Comparison of ENCODE assay signal across 1 cellular context in the genomic region with DNA sequence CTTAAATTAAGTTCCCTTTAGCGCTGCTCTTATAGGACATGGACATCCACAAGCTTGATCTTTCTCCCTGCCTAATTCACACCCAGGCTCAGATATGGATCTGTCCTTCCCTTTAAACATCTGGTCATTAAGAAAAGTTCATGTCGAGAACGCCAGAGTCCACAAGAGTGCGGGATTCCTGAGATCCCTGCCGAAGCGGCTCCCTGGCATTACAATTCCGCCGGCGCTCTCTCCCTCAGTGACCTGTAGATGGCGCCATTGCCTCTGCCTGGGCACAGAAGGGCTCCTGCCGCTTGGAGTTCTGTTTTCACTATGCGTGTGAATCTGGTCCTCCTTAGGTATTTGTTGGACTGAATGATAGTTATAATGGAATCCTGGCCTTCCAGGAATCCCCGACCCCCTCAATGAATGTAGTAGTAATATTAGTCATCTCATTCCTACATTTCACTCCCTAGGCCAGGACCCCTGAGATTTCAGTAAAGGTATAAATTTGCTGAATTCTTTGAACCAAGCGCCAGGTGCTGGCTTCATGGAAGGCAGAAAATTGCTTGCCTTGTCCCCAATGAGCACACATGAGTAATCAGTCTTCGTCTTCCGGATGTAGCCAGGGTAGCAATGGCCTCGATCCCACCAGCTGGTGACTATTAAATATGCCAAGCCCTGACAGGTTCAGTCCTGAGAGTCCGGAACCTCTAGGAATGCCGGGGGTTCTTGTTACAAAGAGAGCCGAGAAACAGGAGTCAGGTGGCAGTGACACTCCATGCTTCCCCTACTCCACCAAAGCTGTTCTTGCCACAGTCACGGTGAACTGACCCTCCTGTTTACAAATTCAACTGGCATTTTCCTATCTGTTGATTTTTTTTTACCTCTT.
TF ChIP-seq lines count a peak whose summit lies in the region.

No MANE protein-coding gene starts in this region.

TF ChIP-seq in K562, 482 proteins besides CTCF, POLR2A, EP300 and RAD21 (continued from another document):
- no peak for TF ChIP-seq ZNF134 (CRISPR knock-in tag; conservative IDR thresholded peaks at IDR 0.05)
- no peak for TF ChIP-seq ZNF695 (CRISPR knock-in tag; IDR thresholded peaks at IDR 0.05)
- TF ChIP-seq L3MBTL2 (IDR thresholded peaks at IDR 0.05), result no peak
- no peak for TF ChIP-seq MAFK (IDR thresholded peaks at IDR 0.05; ENCODE audit: low read length)
- TF ChIP-seq, protein P1, sequence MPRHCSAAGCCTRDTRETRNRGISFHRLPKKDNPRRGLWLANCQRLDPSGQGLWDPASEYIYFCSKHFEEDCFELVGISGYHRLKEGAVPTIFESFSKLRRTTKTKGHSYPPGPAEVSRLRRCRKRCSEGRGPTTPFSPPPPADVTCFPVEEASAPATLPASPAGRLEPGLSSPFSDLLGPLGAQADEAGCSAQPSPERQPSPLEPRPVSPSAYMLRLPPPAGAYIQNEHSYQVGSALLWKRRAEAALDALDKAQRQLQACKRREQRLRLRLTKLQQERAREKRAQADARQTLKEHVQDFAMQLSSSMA (CRISPR knock-in tag; IDR thresholded peaks at IDR 0.05), result no peak
- TF ChIP-seq CBX3 (IDR thresholded peaks at IDR 0.05; ENCODE audit: borderline replicate concordance in 1 of 2, low read length in 2 of 2), result no peak
- TF ChIP-seq, protein P2, sequence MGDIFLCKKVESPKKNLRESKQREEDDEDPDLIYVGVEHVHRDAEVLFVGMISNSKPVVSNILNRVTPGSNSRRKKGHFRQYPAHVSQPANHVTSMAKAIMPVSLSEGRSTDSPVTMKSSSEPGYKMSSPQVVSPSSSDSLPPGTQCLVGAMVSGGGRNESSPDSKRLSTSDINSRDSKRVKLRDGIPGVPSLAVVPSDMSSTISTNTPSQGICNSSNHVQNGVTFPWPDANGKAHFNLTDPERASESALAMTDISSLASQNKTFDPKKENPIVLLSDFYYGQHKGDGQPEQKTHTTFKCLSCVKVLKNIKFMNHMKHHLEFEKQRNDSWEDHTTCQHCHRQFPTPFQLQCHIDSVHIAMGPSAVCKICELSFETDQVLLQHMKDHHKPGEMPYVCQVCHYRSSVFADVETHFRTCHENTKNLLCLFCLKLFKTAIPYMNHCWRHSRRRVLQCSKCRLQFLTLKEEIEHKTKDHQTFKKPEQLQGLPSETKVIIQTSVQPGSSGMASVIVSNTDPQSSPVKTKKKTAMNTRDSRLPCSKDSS (IDR thresholded peaks at IDR 0.05; ENCODE audit: low read depth, partially characterized antibody), result no peak
- no peak for TF ChIP-seq RFX7 (CRISPR knock-in tag; IDR thresholded peaks at IDR 0.05)
- TF ChIP-seq MCM3 (IDR thresholded peaks at IDR 0.05), result no peak
- TF ChIP-seq KLF16 (IDR thresholded peaks at IDR 0.05), result 0 out of 2 replicates have a peak, but pooled peaks have one; percentile 57
- TF ChIP-seq PYGO2 (tag; IDR thresholded peaks at IDR 0.05), result no peak
- no peak for TF ChIP-seq RHOXF2B (CRISPR knock-in tag; conservative IDR thresholded peaks at IDR 0.05)
